In the genomic region with DNA sequence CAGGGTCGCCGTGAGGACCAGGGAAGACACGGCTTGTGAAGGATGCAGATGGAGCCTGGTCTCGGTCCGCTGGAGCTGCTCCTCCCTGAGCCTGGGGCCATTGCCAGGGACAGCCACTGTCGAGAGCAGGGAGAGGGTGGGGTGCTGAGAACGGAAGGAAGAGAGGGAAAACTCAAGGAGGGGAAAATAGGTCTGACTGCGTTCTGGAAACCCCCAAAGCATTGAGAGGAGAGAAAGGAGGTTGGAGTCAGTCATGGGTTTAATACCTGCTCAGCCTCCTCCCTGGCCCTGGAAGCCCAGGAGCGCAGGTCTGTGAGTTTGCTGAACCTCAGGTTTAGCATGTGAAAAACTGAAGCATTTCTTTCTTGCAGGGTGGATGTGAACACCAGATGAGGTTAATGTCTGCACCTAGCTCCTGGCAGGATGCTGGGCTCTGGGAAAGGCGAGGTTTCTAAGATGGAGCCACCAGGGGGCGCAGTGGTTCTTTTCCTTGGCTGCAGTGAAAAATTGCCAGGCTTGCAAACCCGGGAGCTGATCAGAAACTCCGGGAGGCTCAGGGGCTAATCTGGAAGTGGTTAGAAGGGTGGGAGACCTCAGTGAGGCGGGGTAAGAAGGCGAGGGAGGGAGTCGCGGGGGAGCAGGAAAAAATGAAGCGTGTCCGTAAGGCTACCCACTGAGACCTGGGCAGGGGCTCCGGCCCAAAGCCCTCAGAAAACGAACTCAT, we compare ENCODE assay signal across 8 cellular contexts. TPM values are rescaled to one million over a fixed set of nuclear protein-coding genes. Genes with fewer than 3 reads are reported as not detected.
DNase-seq lines count a peak whose midpoint lies in the region; ATAC-seq, FAIRE-seq and TF ChIP-seq lines count a peak whose summit lies in the region.

No MANE protein-coding gene starts in this region.

- no peak for TF ChIP-seq CTCF in lower leg skin (IDR thresholded peaks at IDR 0.05)

- intact Hi-C loops in lower leg skin (cut with DNase I; ENCODE audit: low total_unique reads), result loop anchor here (10.0 kb wide), 1 partner anchor 1113 kb away; no protein-coding TSS in a partner anchor

- H3K4me3 ChIP-seq in lower leg skin (ENCODE audit: low read depth, poor library complexity, severe bottlenecking), result no peak overlapping the region

- no peak for ATAC-seq in HG03439 (IDR thresholded peaks at IDR 0.05; ENCODE audit: unreplicated experiment)

- no peak for TF ChIP-seq POLR2A in H54 (IDR thresholded peaks at IDR 0.05; ENCODE audit: low read depth, low read length)
- no peak for TF ChIP-seq POLR2A in lower leg skin (IDR thresholded peaks at IDR 0.05)

- DNase-seq in AG08396 (ENCODE audit: low spot score) (peak; percentile 82), H54 (ENCODE audit: insufficient read length, low spot score) (peak; percentile 77), NCI-H526 (lab: John Stamatoyannopoulos, UW) (peak; percentile 51 to 88), dermis blood vessel endothelial cell (peak; percentile 88), lower leg skin (ENCODE audit: low spot score in 2 of 2) (peak; percentile 64 to 96)
- DNase-seq in activated CD4-positive, alpha-beta T cell treated with anti-CD3 and anti-CD28 coated beads, Interleukin-2, amount 50 U/mL, for 1 hour, result peak; percentile 73
- DNase-seq in stimulated activated CD4-positive, alpha-beta T cell treated with anti-CD3 and anti-CD28 coated beads, TNF-alpha, amount 100 ng/mL, for 48 hours (ENCODE audit: low read depth in 3 of 3), result peak; percentile 30 to 72 (median 67)

- FAIRE-seq in H54 (lab: Jason Lieb, UNC), result peak; percentile 81

- WGBS in lower leg skin, 2 donors, result 45 to 49% methylated on average over 21 of the region's 21 CpGs

RNA-seq across cellular contexts. Expression of a gene that starts 33.6 kb away (rescaled TPM):
- total RNA-seq in dermis blood vessel endothelial cell (41.5 and 56.5 TPM in 2 replicates), lower leg skin (100 to 1,000 TPM in 1 of 4 donors, 10 to 100 TPM in 3; 59.8 to 120 (median 77.7) TPM)

RNA-seq across cellular contexts. Expression of a gene that starts 45.2 kb away (rescaled TPM):
- total RNA-seq in dermis blood vessel endothelial cell (1.0 and 1.4 TPM in 2 replicates), lower leg skin (not detected)
